Comparison of ENCODE assay signal across 10 cellular contexts in the genomic region with DNA sequence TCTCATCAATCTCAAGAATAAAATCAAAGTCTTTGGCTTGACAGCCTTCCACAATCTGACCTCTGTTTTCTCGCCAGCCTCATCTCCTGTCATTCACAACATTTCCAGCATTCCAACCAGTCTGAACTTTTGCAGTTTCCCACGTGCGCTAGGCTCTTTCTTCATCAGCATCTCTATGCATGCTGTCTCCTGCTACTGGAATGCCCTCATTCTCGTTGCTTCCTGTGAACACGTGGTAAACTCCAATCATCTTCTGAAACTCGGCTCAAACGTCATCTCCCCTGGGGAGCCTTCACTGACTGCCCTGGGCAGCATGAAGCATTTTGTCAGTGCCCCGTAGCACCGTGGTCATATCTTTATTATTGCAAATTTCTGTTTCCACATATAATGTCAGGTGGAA. TPM values are rescaled to one million over a fixed set of nuclear protein-coding genes. Genes with fewer than 3 reads are reported as not detected.
A peak's percentile ranks its signal among the peaks of the same experiment; 100 is the strongest.
DNase-seq lines count a peak whose midpoint lies in the region; ATAC-seq and TF ChIP-seq lines count a peak whose summit lies in the region.
"Had no signal": no experiment of that assay in that cellular context is flagged by ENCODE, and none has a peak within 500 bp of the region (broad histone marks: within the 10 kb centered on the region; RNA-seq: fewer than 3 reads in every experiment).

No MANE protein-coding gene starts in this region.

- no peaks in the 10 kb centered on the region for H3K79me2 ChIP-seq in MM.1S (ENCODE audit: low read length)

- no peak for TF ChIP-seq CTCF in epithelial cell of esophagus (IDR thresholded peaks at IDR 0.05; ENCODE audit: insufficient read depth, low read depth, low read length, missing control alignments)
- no peak for TF ChIP-seq CTCF in left lung (IDR thresholded peaks at IDR 0.05)
- no peak for TF ChIP-seq CTCF in thyroid gland (IDR thresholded peaks at IDR 0.05)
- TF ChIP-seq CTCF in MM.1S (IDR thresholded peaks at IDR 0.05; ENCODE audit: low read length), result no peak

- WGBS in thyroid gland, 2 donors, result 20 to 22% methylated on average over 9 of the region's 9 CpGs

- H3K27ac ChIP-seq in left lung (peak overlapping the region; percentile 40 to 75), thyroid gland (peak overlapping the region; percentile 91 to 98 (median 92)), MM.1S (ENCODE audit: low read length) (no peak overlapping the region)
- H3K27ac ChIP-seq: coronary artery had no signal

- peaks cover 0 to 18% of the 10 kb centered on the region in 2 donors for H3K36me3 ChIP-seq in left lung
- H3K36me3 ChIP-seq in thyroid gland, result no peaks in the 10 kb centered on the region
- H3K36me3 ChIP-seq in MM.1S (replicated peaks; ENCODE audit: insufficient read depth, low read length), result no peaks in the 10 kb centered on the region
- peaks cover 27% of the 10 kb centered on the region for H3K36me3 ChIP-seq in HAP-1 (replicated peaks)

- H3K4me2 ChIP-seq in MM.1S (ENCODE audit: low read depth, low read length), result no peak overlapping the region

- ATAC-seq in left lung (peak; percentile 7), GM21723 (IDR thresholded peaks at IDR 0.05; ENCODE audit: unreplicated experiment) (no peak), GM18502 (IDR thresholded peaks at IDR 0.05; ENCODE audit: poor library complexity, unreplicated experiment) (no peak)

- in situ Hi-C loops in HAP-1 (cut with MboI; ENCODE audit: low sequenced_read_pairs), result no loop called here

- peak in 1 of 2 donors; percentile 71 for TF ChIP-seq POLR2A in thyroid gland (IDR thresholded peaks at IDR 0.05)

- H3K4me1 ChIP-seq in left lung, result peaks cover 0 to 38% of the 10 kb centered on the region in 2 donors
- peaks cover 48 to 60% of the 10 kb centered on the region in 2 donors for H3K4me1 ChIP-seq in thyroid gland
- H3K4me1 ChIP-seq in MM.1S (ENCODE audit: low read length), result 0 out of 2 replicates have a peak, but pooled peaks cover 5% of the 10 kb centered on the region
- H3K4me1 ChIP-seq in HAP-1, result peaks cover 16% of the 10 kb centered on the region

- no peak overlapping the region for H2AFZ ChIP-seq in MM.1S (ENCODE audit: low read length)

- H3K27me3 ChIP-seq in left lung (no peaks in the 10 kb centered on the region), thyroid gland (no peaks in the 10 kb centered on the region), MM.1S (replicated peaks; ENCODE audit: insufficient read depth, low read length) (no peaks in the 10 kb centered on the region), HAP-1 (ENCODE audit: low read depth) (no peaks in the 10 kb centered on the region)

- DNase-seq in NCI-H2227 (lab: John Stamatoyannopoulos, UW; ENCODE audit: unreplicated experiment) (peak; percentile 43), epithelial cell of esophagus (ENCODE audit: low read depth) (peak; percentile 94), left lung (no peak), thyroid gland (peak; percentile 70 to 76), MM.1S (no peak), HAP-1 (ENCODE audit: low spot score in 2 of 2) (no peak)
- DNase-seq: NCI-H1417 treated with DMSO at 0.1 percent for 48 hours had no signal

- intact Hi-C loops in left lung (cut with DNase I) (no loop called here), thyroid gland (cut with DNase I) (no loop called here)

- H3F3A ChIP-seq in MM.1S (ENCODE audit: insufficient read depth, low read length), result no peaks in the 10 kb centered on the region

- no peaks in the 10 kb centered on the region for H3K9me2 ChIP-seq in MM.1S (replicated peaks; ENCODE audit: insufficient read depth, low read length)

- no peaks in the 10 kb centered on the region for H4K20me1 ChIP-seq in MM.1S (ENCODE audit: insufficient read depth, low read length)

- H3K4me3 ChIP-seq in epithelial cell of esophagus (ENCODE audit: low read length) (no peak overlapping the region), left lung (no peak overlapping the region), thyroid gland (replicated peaks in 1 of 3) (no peak overlapping the region), MM.1S (ENCODE audit: low read length) (no peak overlapping the region), HAP-1 (no peak overlapping the region)
- H3K4me3 ChIP-seq: coronary artery had no signal

- H3K9ac ChIP-seq in MM.1S (ENCODE audit: low read length), result no peak overlapping the region

- H3K9me3 ChIP-seq in left lung (no peaks in the 10 kb centered on the region), thyroid gland (no peaks in the 10 kb centered on the region), MM.1S (replicated peaks; ENCODE audit: insufficient read depth, low read length) (no peaks in the 10 kb centered on the region), HAP-1 (no peaks in the 10 kb centered on the region)

RNA-seq across cellular contexts. Expression of gene RSBN1L, which starts 12.2 kb away (rescaled TPM):
- 10 to 100 TPM; 16.7 to 20.2 TPM for total RNA-seq in left lung
- 10 to 100 TPM; 30.6 to 43.9 (median 36.9) TPM for total RNA-seq in thyroid gland

Comparison
In these comparisons a context has a peak if more than half of its experiments do, and no peak if none do; other contexts are left out.
1. DNase-seq: peak in NCI-H2227 (single experiment), epithelial cell of esophagus (single experiment) and thyroid gland (2 of 2); none in left lung (0 of 2), MM.1S (single experiment) and HAP-1 (0 of 2).